In genomic region chr10:104387130-104387888, GRCh38 we compare ENCODE assay signal across 11 cellular contexts. TPM values are rescaled to one million over a fixed set of nuclear protein-coding genes. Genes with fewer than 3 reads are reported as not detected.
DNase-seq lines count a peak whose midpoint lies in the region; ATAC-seq, FAIRE-seq and TF ChIP-seq lines count a peak whose summit lies in the region.
"Had no signal": no experiment of that assay in that cellular context is flagged by ENCODE, and none has a peak within 500 bp of the region (broad histone marks: within the 10 kb centered on the region; RNA-seq: fewer than 3 reads in every experiment).

No MANE protein-coding gene starts in this region.

- no peak overlapping the region for H2BK5ac ChIP-seq in H1 (ENCODE audit: low read depth, low read length)

- no peak for TF ChIP-seq CTCF in GM12865 (IDR thresholded peaks at IDR 0.05; ENCODE audit: insufficient read depth, low read depth, low read length, missing control alignments)
- no peak for TF ChIP-seq CTCF in H1 (IDR thresholded peaks at IDR 0.05; ENCODE audit: control extremely low read depth in 1 of 3, insufficient read depth in 1 of 3, low read depth in 1 of 3, low read length in 3 of 3)

- no peaks in the 10 kb centered on the region for H3K23me2 ChIP-seq in H1 (ENCODE audit: low read depth, low read length)

- DNase-seq in GM12865 (ENCODE audit: low read depth) (peak; percentile 11), H1 (ENCODE audit: low read depth in 1 of 2, low spot score in 2 of 2) (no peak), HT-29 (ENCODE audit: low spot score) (no peak), left colon (no peak), DMS53 treated with DMSO at 0.1 percent for 48 hours (lab: John Stamatoyannopoulos, UW; ENCODE audit: unreplicated experiment) (no peak), COLO668 (lab: John Stamatoyannopoulos, UW; ENCODE audit: unreplicated experiment) (no peak)
- DNase-seq: activated CD8-positive, alpha-beta memory T cell treated with anti-CD3 and anti-CD28 coated beads, Interleukin-2, amount 10 ng/mL, durations not matched to agents 7 days and 5 days; spleen had no signal

- no peaks in the 10 kb centered on the region for H3K79me2 ChIP-seq in H1 (ENCODE audit: control insufficient read depth in 1 of 2, insufficient read depth in 2 of 2, low read length in 2 of 2)

- H3K23ac ChIP-seq in H1 (ENCODE audit: insufficient read length): no peak overlapping the region

- no peak overlapping the region for H2BK15ac ChIP-seq in H1 (ENCODE audit: low read length)

- H4K8ac ChIP-seq in H1 (ENCODE audit: extremely low read depth, insufficient read depth, low read length): no peak overlapping the region

- H2AK5ac ChIP-seq in H1 (ENCODE audit: low read depth, low read length): no peak overlapping the region

- no peaks in the 10 kb centered on the region; a peak in 1 of 7 replicates for H3K27me3 ChIP-seq in H1 (replicated peaks in 1 of 4; ENCODE audit: control insufficient read depth in 3 of 4, extremely low read depth in 1 of 4, insufficient read depth in 3 of 4, low read length in 3 of 4)

- WGBS in H1 (ENCODE audit: extremely low coverage in 1 of 2, insufficient coverage in 1 of 2, insufficient read length in 1 of 2, insufficient replicate concordance in 2 of 2, low coverage in 1 of 2, low lambda C conversion rate in 2 of 2, missing lambda C conversion rate in 1 of 2), 2 experiments: 84% methylated on average over 6 of the region's 6 CpGs; no CpG with 5 or more reads in 1 of the 2 experiments

- no peak overlapping the region for H3K4me3 ChIP-seq in GM12865 (ENCODE audit: low read depth, low read length)
- no peak overlapping the region for H3K4me3 ChIP-seq in H1 (ENCODE audit: extremely low read depth in 1 of 4, insufficient read depth in 2 of 4, low read depth in 3 of 4, low read length in 4 of 4)
- H3K4me3 ChIP-seq: spleen had no signal

- no peaks in the 10 kb centered on the region for H3K9me3 ChIP-seq in H1 (ENCODE audit: insufficient read depth in 2 of 2, low read depth in 1 of 2, low read length in 1 of 2)
- H3K9me3 ChIP-seq: spleen had no signal

- H3K9ac ChIP-seq in H1 (replicated peaks in 1 of 4; ENCODE audit: extremely low read depth in 1 of 4, low read depth in 3 of 4, low read length in 3 of 4): no peak overlapping the region

- ATAC-seq in GM21423 (IDR thresholded peaks at IDR 0.05; ENCODE audit: unreplicated experiment) (peak; percentile 86), HG03442 (IDR thresholded peaks at IDR 0.05; ENCODE audit: unreplicated experiment) (peak; percentile 70), left colon (no peak)
- ATAC-seq: activated CD8-positive, alpha-beta memory T cell treated with anti-CD3 and anti-CD28 coated beads, Interleukin-2, amount 10 ng/mL, durations not matched to agents 7 days and 5 days had no signal

- H3K79me1 ChIP-seq in H1 (ENCODE audit: low read depth, low read length): no peaks in the 10 kb centered on the region

- POLR2A ChIA-PET in H1 (lab: Charles Lee; ENCODE audit: partially characterized antibody): no interaction called here

- H3K4ac ChIP-seq in H1 (replicated peaks; ENCODE audit: insufficient read length, low read depth, low read length): no peak overlapping the region

- no peaks in the 10 kb centered on the region for H3K36me3 ChIP-seq in H1 (ENCODE audit: control insufficient read depth in 2 of 4, insufficient read depth in 4 of 4, low read length in 3 of 4)
- H3K36me3 ChIP-seq: spleen had no signal

- H4K91ac ChIP-seq in H1 (replicated peaks; ENCODE audit: insufficient read length, low read length): no peak overlapping the region

- H4K20me1 ChIP-seq in H1 (replicated peaks in 1 of 2; ENCODE audit: control insufficient read depth in 1 of 2, insufficient read depth in 2 of 2, low read length in 2 of 2): no peaks in the 10 kb centered on the region

- no peak for TF ChIP-seq RAD21 in H1 (IDR thresholded peaks at IDR 0.05 in 1 of 2, conservative IDR thresholded peaks at IDR 0.05 in 1 of 2; ENCODE audit: low read depth in 2 of 2, low read length in 2 of 2)

- peak overlapping the region; percentile 85; the same call in 1 of the 2 replicates for H2AFZ ChIP-seq in H1 (ENCODE audit: low read length)

- no peak overlapping the region for H2BK120ac ChIP-seq in H1 (replicated peaks; ENCODE audit: low read depth, low read length)

- no peak overlapping the region for H3K56ac ChIP-seq in H1 (replicated peaks; ENCODE audit: insufficient read length, low read depth, low read length)

- no peak overlapping the region for H2BK12ac ChIP-seq in H1 (ENCODE audit: low read depth, low read length)

- TF ChIP-seq EP300 in H1 (IDR thresholded peaks at IDR 0.05; ENCODE audit: borderline replicate concordance in 1 of 2, low read depth in 2 of 2, low read length in 2 of 2): no peak

- CTCF ChIA-PET in H1 (lab: Charles Lee; ENCODE audit: partially characterized antibody): interaction anchor here (0.9 kb wide), 1 partner anchor 96 kb away, joined by 3 read pairs; no protein-coding TSS in a partner anchor

- no peak overlapping the region for H2BK20ac ChIP-seq in H1 (ENCODE audit: low read length)

- no peak overlapping the region for H3K4me2 ChIP-seq in H1 (ENCODE audit: insufficient read depth in 1 of 2, low read depth in 2 of 2, low read length in 2 of 2)

- H3K14ac ChIP-seq in H1 (ENCODE audit: insufficient read length): no peak overlapping the region

- FAIRE-seq in H1 (lab: Jason Lieb, UNC): no peak

- no peak overlapping the region for H4K5ac ChIP-seq in H1 (ENCODE audit: insufficient read length, low read depth, low read length)

- no peaks in the 10 kb centered on the region for H3K4me1 ChIP-seq in H1 (replicated peaks in 1 of 4; ENCODE audit: control insufficient read depth in 3 of 4, insufficient read depth in 4 of 4, low read length in 3 of 4)
- H3K4me1 ChIP-seq: spleen had no signal

- H3K27ac ChIP-seq in H1 (ENCODE audit: low read depth, low read length): no peak overlapping the region
- H3K27ac ChIP-seq: spleen had no signal

- intact Hi-C loops in left colon (cut with DNase I, micrococcal nuclease): no loop called here

- no peak for TF ChIP-seq POLR2A in H1 (IDR thresholded peaks at IDR 0.05; ENCODE audit: control extremely low read depth in 1 of 2, low read depth in 2 of 2, low read length in 2 of 2)

- H3K18ac ChIP-seq in H1 (ENCODE audit: extremely low read depth, low read length): no peak overlapping the region

TF ChIP-seq in H1, 55 proteins besides CTCF, POLR2A, EP300 and RAD21:
- 0 out of 2 replicates have a peak, but pooled peaks have one; percentile 31 for TF ChIP-seq MAX (IDR thresholded peaks at IDR 0.05)
- peak; percentile 66 for TF ChIP-seq USF2 (IDR thresholded peaks at IDR 0.05; ENCODE audit: low read length)
- no peak for TF ChIP-seq JUND (IDR thresholded peaks at IDR 0.05; ENCODE audit: low read length)
TF ChIP-seq in H1: peak in this region for 2.

RNA-seq across cellular contexts. Expression of gene CFAP58, which starts 33.7 kb away (rescaled TPM):
- total RNA-seq in H1 (2021; fragmentation: NEBNext Ultra II Directional; extraction: Animal tissue kit (Norgen Biotek cat#: 25700)): 0.71 and 1.1 TPM in 2 replicates
- polyA plus RNA-seq in H1 (2011; rRNA removed): 0.09 and 0.32 TPM in 2 replicates
- 0.67 TPM for polyA plus RNA-seq in H1 (2011; cell fraction: cytosol; rRNA removed)
- 0.66 TPM for polyA plus RNA-seq in H1 (2011; cell fraction: nucleus; rRNA removed)
- 0.97 to 1.5 TPM (median 1.3 TPM) in 4 replicates for polyA plus RNA-seq in H1 (2012, experiment 1 of 2)
- 0.16 TPM for polyA plus RNA-seq in H1 (2012, experiment 2 of 2)
- 0.63 TPM for polyA plus RNA-seq in H1 (2013, experiment 1 of 2)
- 0.68 TPM for polyA plus RNA-seq in H1 (2013, experiment 2 of 2)
- polyA minus RNA-seq in H1 (2011; rRNA and poly(A)+ RNA removed): 0.35 and 0.80 TPM in 2 replicates
- polyA minus RNA-seq in H1 (2011; cell fraction: cytosol; rRNA and poly(A)+ RNA removed): 1.5 TPM
- polyA minus RNA-seq in H1 (2011; cell fraction: nucleus; rRNA and poly(A)+ RNA removed): 2.1 TPM
- total RNA-seq in HT-29 (2014; rRNA removed; shearing (Covaris generic)): 0.03 TPM in 1 of 2 replicates, not detected in the other
- total RNA-seq in left colon: under 1 TPM; 0.09 to 0.20 TPM
- polyA plus RNA-seq: neural cell had no signal

RNA-seq across cellular contexts. Expression of gene ITPRIP, which starts 49.0 kb away (rescaled TPM):
- 16.9 and 17.1 TPM in 2 replicates for total RNA-seq in H1 (2021; fragmentation: NEBNext Ultra II Directional; extraction: Animal tissue kit (Norgen Biotek cat#: 25700))
- polyA plus RNA-seq in H1 (2011; rRNA removed): 15.2 and 15.3 TPM in 2 replicates
- 11.4 TPM for polyA plus RNA-seq in H1 (2011; cell fraction: cytosol; rRNA removed)
- polyA plus RNA-seq in H1 (2011; cell fraction: nucleus; rRNA removed): 17.8 TPM
- polyA plus RNA-seq in H1 (2012, experiment 1 of 2): 13.9 to 16.3 TPM (median 15.0 TPM) in 4 replicates
- 12.2 TPM for polyA plus RNA-seq in H1 (2012, experiment 2 of 2)
- 20.7 TPM for polyA plus RNA-seq in H1 (2013, experiment 1 of 2)
- polyA plus RNA-seq in H1 (2013, experiment 2 of 2): 21.2 TPM
- polyA minus RNA-seq in H1 (2011; rRNA and poly(A)+ RNA removed): 20.2 and 21.4 TPM in 2 replicates
- 8.9 TPM for polyA minus RNA-seq in H1 (2011; cell fraction: cytosol; rRNA and poly(A)+ RNA removed)
- 23.5 TPM for polyA minus RNA-seq in H1 (2011; cell fraction: nucleus; rRNA and poly(A)+ RNA removed)
- 1.9 and 2.4 TPM in 2 replicates for total RNA-seq in HT-29 (2014; rRNA removed; shearing (Covaris generic))
- 1 to 10 TPM; 5.0 to 5.1 TPM for total RNA-seq in left colon
